8 cellular contexts compared by ENCODE assay signal in the genomic region with DNA sequence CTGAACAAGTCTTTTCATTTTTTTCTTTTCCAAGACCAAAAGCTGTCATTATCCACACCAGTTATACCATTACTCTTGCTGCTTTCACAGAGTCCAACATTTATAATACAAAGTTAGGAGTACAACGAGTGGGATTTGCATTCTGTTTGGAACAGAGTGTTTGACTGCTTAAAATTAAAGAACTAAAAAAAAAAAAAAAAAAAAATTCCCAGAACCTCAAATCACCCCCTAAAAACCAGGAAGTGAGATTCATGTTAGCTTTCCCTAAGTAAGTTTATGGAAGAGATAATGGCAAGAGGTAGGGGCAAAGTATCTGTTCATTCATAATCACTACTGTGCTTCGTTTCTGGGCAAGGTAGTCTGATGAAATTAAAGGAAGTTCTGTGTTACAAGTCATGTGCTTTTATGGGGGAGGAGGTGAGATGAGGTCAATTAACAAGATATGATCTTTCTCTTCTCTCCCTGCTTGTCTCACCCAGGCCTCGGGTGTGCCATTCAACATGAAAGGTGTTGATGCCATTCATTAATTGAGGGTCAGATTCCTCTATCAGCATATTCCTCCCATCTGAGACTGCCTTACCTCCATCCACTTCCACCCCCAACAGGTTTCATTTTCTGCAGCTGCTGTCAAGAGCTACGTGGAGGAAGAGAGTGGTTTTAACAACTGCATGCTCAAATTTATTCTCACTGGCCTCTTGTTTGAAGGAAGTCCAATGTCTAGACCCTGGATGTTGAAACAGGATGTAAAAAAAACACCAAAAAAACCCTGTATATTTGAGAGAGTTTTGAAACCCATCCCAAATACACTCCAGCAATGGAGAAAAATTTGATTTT. TPM values are rescaled to one million over a fixed set of nuclear protein-coding genes. Genes with fewer than 3 reads are reported as not detected.
DNase-seq lines count a peak whose midpoint lies in the region; ATAC-seq and TF ChIP-seq lines count a peak whose summit lies in the region.

No MANE protein-coding gene starts in this region.

- no peaks in the 10 kb centered on the region for H4K20me1 ChIP-seq in SK-N-SH (ENCODE audit: insufficient read depth)

- no peaks in the 10 kb centered on the region for H3K27me3 Mint-ChIP-seq in activated naive CD4-positive, alpha-beta T cell treated with anti-CD3 and anti-CD28 coated beads, Interleukin-2, amount 50 U/mL, for 24 hours

- in situ Hi-C loops in ACHN (cut with HindIII; ENCODE audit: low pct_ligation_motif_present, low pct_unique_long_range_greater_than_20kb, low sequenced_read_pairs): no loop called here

- no peak overlapping the region for H3K9ac ChIP-seq in SK-N-SH

- H3K9me3 Mint-ChIP-seq in activated naive CD4-positive, alpha-beta T cell treated with anti-CD3 and anti-CD28 coated beads, Interleukin-2, amount 50 U/mL, for 24 hours: no peaks in the 10 kb centered on the region

- H3K4me3 Mint-ChIP-seq in activated naive CD4-positive, alpha-beta T cell treated with anti-CD3 and anti-CD28 coated beads, Interleukin-2, amount 50 U/mL, for 24 hours: peak overlapping the region; percentile 78

- POLR2A ChIA-PET in SK-N-SH (lab: Yijun Ruan, JAX): no interaction called here

- H3K4me3 ChIP-seq in SK-N-SH (ENCODE audit: low read depth in 2 of 2, low read length in 1 of 2): no peak overlapping the region
- H3K4me3 ChIP-seq in skeletal muscle cell (ENCODE audit: low read depth, low read length): no peak overlapping the region

- H3K27ac Mint-ChIP-seq in activated naive CD4-positive, alpha-beta T cell treated with anti-CD3 and anti-CD28 coated beads, Interleukin-2, amount 50 U/mL, for 24 hours: peak overlapping the region; percentile 97

- H3K27me3 ChIP-seq in SK-N-SH (ENCODE audit: insufficient read depth): no peaks in the 10 kb centered on the region

- no peak for TF ChIP-seq CTCF in SK-N-SH (IDR thresholded peaks at IDR 0.05)

- peaks cover 5% of the 10 kb centered on the region; the same call in 1 of the 2 replicates for H3K79me2 ChIP-seq in SK-N-SH (ENCODE audit: insufficient read depth)

- H3K4me1 Mint-ChIP-seq in activated naive CD4-positive, alpha-beta T cell treated with anti-CD3 and anti-CD28 coated beads, Interleukin-2, amount 50 U/mL, for 24 hours: peaks cover 44% of the 10 kb centered on the region

- DNase-seq in SK-N-SH: no peak
- DNase-seq in MV-4-11 (lab: John Stamatoyannopoulos, UW): peak; percentile 80
- DNase-seq in skeletal muscle cell (ENCODE audit: low read depth): peak; percentile 27
- no peak for DNase-seq in NCI-H146 (lab: John Stamatoyannopoulos, UW)
- no peak for DNase-seq in ACHN

- no peak overlapping the region for H3K4me2 ChIP-seq in SK-N-SH

- peaks cover 2% of the 10 kb centered on the region for H3K36me3 Mint-ChIP-seq in activated naive CD4-positive, alpha-beta T cell treated with anti-CD3 and anti-CD28 coated beads, Interleukin-2, amount 50 U/mL, for 24 hours

- no peaks in the 10 kb centered on the region for H3K36me3 ChIP-seq in SK-N-SH (replicated peaks in 1 of 2; ENCODE audit: control insufficient read depth in 1 of 2, insufficient read depth in 2 of 2, low read length in 1 of 2)

- H3K9me3 ChIP-seq in SK-N-SH: no peaks in the 10 kb centered on the region

- 87% methylated on average over 4 of the region's 4 CpGs for WGBS in SK-N-SH (ENCODE audit: low lambda C conversion rate)

- no peak overlapping the region for H2AFZ ChIP-seq in SK-N-SH (ENCODE audit: low read depth)

- CTCF ChIA-PET in SK-N-SH (lab: Yijun Ruan, JAX): interaction anchor here (1.1 kb wide), 1 partner anchor 56 kb away, joined by 3 read pairs; no protein-coding TSS in a partner anchor

- peaks cover 17 to 19% of the 10 kb centered on the region in 2 experiments; a peak in 3 of 4 replicates for H3K4me1 ChIP-seq in SK-N-SH (ENCODE audit: control insufficient read depth in 1 of 2, insufficient read depth in 2 of 2, low read depth in 1 of 2, low read length in 1 of 2)

- TF ChIP-seq EP300 in SK-N-SH (IDR thresholded peaks at IDR 0.05; ENCODE audit: borderline replicate concordance in 1 of 2, low read depth in 1 of 2, low read length in 1 of 2): no peak

- no peaks in the 10 kb centered on the region for H3K9me2 ChIP-seq in SK-N-SH

- peaks cover 10% of the 10 kb centered on the region for H3F3A ChIP-seq in SK-N-SH (replicated peaks; ENCODE audit: insufficient read depth)

- TF ChIP-seq RAD21 in SK-N-SH (IDR thresholded peaks at IDR 0.05; ENCODE audit: low read length): no peak

- ATAC-seq in SK-N-SH treated with all-trans-retinoic acid at 6 μM for 48 hours (no peak), HG02571 (IDR thresholded peaks at IDR 0.05; ENCODE audit: unreplicated experiment) (peak; percentile 77)

- no peak overlapping the region for H3K27ac ChIP-seq in SK-N-SH (ENCODE audit: low read depth in 2 of 2, low read length in 1 of 2)

TF ChIP-seq in SK-N-SH, 30 proteins besides CTCF, POLR2A, EP300 and RAD21:
- TF ChIP-seq GABPA (IDR thresholded peaks at IDR 0.05; ENCODE audit: low read depth): no peak
- TF ChIP-seq YY1 (IDR thresholded peaks at IDR 0.05; ENCODE audit: low read depth): no peak
- 0 out of 2 replicates have a peak, but pooled peaks have one; percentile 10 for TF ChIP-seq ELF1 (IDR thresholded peaks at IDR 0.05)

TF ChIP-seq in SK-N-SH treated with all-trans-retinoic acid at 6 μM for 48 hours, 23 proteins besides CTCF, POLR2A, EP300 and RAD21 (continues in another document):
- no peak for TF ChIP-seq GLIS3 (CRISPR knock-in tag; IDR thresholded peaks at IDR 0.05)
- no peak for TF ChIP-seq ZFP3 (CRISPR knock-in tag; IDR thresholded peaks at IDR 0.05)
- TF ChIP-seq, protein P1, sequence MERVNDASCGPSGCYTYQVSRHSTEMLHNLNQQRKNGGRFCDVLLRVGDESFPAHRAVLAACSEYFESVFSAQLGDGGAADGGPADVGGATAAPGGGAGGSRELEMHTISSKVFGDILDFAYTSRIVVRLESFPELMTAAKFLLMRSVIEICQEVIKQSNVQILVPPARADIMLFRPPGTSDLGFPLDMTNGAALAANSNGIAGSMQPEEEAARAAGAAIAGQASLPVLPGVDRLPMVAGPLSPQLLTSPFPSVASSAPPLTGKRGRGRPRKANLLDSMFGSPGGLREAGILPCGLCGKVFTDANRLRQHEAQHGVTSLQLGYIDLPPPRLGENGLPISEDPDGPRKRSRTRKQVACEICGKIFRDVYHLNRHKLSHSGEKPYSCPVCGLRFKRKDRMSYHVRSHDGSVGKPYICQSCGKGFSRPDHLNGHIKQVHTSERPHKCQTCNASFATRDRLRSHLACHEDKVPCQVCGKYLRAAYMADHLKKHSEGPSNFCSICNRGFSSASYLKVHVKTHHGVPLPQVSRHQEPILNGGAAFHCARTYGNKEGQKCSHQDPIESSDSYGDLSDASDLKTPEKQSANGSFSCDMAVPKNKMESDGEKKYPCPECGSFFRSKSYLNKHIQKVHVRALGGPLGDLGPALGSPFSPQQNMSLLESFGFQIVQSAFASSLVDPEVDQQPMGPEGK (CRISPR knock-in tag; IDR thresholded peaks at IDR 0.05; ENCODE audit: borderline replicate concordance): no peak
- TF ChIP-seq CSDC2 (CRISPR knock-in tag; IDR thresholded peaks at IDR 0.05): no peak
- TF ChIP-seq SNAI2 (CRISPR knock-in tag; IDR thresholded peaks at IDR 0.05): no peak
- no peak for TF ChIP-seq TOX (CRISPR knock-in tag; IDR thresholded peaks at IDR 0.05; ENCODE audit: borderline replicate concordance)
- TF ChIP-seq ISL1 (CRISPR knock-in tag; IDR thresholded peaks at IDR 0.05): no peak
- no peak for TF ChIP-seq BACH2 (CRISPR knock-in tag; IDR thresholded peaks at IDR 0.05; ENCODE audit: borderline replicate concordance)
- TF ChIP-seq ZNF8 (CRISPR knock-in tag; IDR thresholded peaks at IDR 0.05): no peak
- TF ChIP-seq ZNF70 (CRISPR knock-in tag; IDR thresholded peaks at IDR 0.05): no peak
- no peak for TF ChIP-seq ARNTL (CRISPR knock-in tag; IDR thresholded peaks at IDR 0.05; ENCODE audit: borderline replicate concordance, low read depth)
- TF ChIP-seq, protein P2, sequence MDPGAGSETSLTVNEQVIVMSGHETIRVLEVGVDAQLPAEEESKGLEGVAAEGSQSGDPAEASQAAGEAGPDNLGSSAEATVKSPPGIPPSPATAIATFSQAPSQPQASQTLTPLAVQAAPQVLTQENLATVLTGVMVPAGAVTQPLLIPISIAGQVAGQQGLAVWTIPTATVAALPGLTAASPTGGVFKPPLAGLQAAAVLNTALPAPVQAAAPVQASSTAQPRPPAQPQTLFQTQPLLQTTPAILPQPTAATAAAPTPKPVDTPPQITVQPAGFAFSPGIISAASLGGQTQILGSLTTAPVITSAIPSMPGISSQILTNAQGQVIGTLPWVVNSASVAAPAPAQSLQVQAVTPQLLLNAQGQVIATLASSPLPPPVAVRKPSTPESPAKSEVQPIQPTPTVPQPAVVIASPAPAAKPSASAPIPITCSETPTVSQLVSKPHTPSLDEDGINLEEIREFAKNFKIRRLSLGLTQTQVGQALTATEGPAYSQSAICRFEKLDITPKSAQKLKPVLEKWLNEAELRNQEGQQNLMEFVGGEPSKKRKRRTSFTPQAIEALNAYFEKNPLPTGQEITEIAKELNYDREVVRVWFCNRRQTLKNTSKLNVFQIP (CRISPR knock-in tag; IDR thresholded peaks at IDR 0.05; ENCODE audit: borderline replicate concordance, low read depth): no peak
- no peak for TF ChIP-seq RARB (CRISPR knock-in tag; IDR thresholded peaks at IDR 0.05)
- TF ChIP-seq, protein P3, sequence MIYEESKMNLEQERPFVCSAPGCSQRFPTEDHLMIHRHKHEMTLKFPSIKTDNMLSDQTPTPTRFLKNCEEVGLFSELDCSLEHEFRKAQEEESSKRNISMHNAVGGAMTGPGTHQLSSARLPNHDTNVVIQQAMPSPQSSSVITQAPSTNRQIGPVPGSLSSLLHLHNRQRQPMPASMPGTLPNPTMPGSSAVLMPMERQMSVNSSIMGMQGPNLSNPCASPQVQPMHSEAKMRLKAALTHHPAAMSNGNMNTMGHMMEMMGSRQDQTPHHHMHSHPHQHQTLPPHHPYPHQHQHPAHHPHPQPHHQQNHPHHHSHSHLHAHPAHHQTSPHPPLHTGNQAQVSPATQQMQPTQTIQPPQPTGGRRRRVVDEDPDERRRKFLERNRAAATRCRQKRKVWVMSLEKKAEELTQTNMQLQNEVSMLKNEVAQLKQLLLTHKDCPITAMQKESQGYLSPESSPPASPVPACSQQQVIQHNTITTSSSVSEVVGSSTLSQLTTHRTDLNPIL (CRISPR knock-in tag; IDR thresholded peaks at IDR 0.05; ENCODE audit: low read depth): no peak

RNA-seq across cellular contexts. Expression of a gene that starts 58.1 kb away (rescaled TPM):
- 21.5 and 32.4 TPM in 2 replicates for polyA plus RNA-seq in SK-N-SH (2012; rRNA removed)
- 22.5 and 25.9 TPM in 2 replicates for polyA plus RNA-seq in SK-N-SH (2012; cell fraction: cytosol; rRNA removed)
- polyA plus RNA-seq in SK-N-SH (2012; cell fraction: nucleus; rRNA removed): 10.0 and 18.4 TPM in 2 replicates

Comparison
In these comparisons a context has a peak if more than half of its experiments do, and no peak if none do; other contexts are left out.
1. DNase-seq: peak in MV-4-11 (single experiment) and skeletal muscle cell (single experiment); none in SK-N-SH (single experiment), NCI-H146 (single experiment) and ACHN (single experiment).